Comparison of ENCODE assay signal across 25 cellular contexts in genomic region chr7:82517059-82517458, GRCh38.
"Had no signal": no experiment of that assay in that cellular context is flagged by ENCODE, and none has a peak within 500 bp of the region (broad histone marks: within the 10 kb centered on the region; RNA-seq: fewer than 3 reads in every experiment).

No MANE protein-coding gene starts in this region.

- ATAC-seq: natural killer cell; sciatic nerve; stimulated activated naive B cell treated with anti-CD40 and anti-IgM and Interleukin-4, amounts not matched to agents 10 μg/mL and 1 μg/mL and 100 μg/mL, for 72 hours; stimulated activated naive CD8-positive, alpha-beta T cell treated with anti-CD3 and anti-CD28 coated beads, Interleukin-15, Interleukin-2, amounts not matched to agents 100 U/mL and 50 U/mL, for 24 hours had no signal

- DNase-seq: islet precursor cell; left ventricle myocardium inferior; mesendoderm; naive B cell; natural killer cell; nephron progenitor cell; occipital lobe; ovary; stimulated activated CD4-positive, alpha-beta T cell treated with anti-CD3 and anti-CD28 coated beads, Interleukin-12 subunit alpha, Interleukin-12 subunit beta, amount 100 ng/mL, for 4 hours; stimulated activated CD4-positive, alpha-beta T cell treated with anti-CD3 and anti-CD28 coated beads, Interleukin-15, amount 100 ng/mL, for 24 hours; stimulated activated CD4-positive, alpha-beta T cell treated with anti-CD3 and anti-CD28 coated beads, Interleukin-2, amount 100 ng/mL, for 24 hours; stimulated activated CD4-positive, alpha-beta T cell treated with anti-CD3 and anti-CD28 coated beads, Interleukin-4, amount 100 ng/mL, for 1 hour; stimulated activated naive B cell treated with anti-CD40 and anti-IgM and Interleukin-4, amounts not matched to agents 10 μg/mL and 1 μg/mL and 100 μg/mL, for 72 hours; stimulated activated naive CD8-positive, alpha-beta T cell treated with anti-CD3 and anti-CD28 coated beads, Interleukin-15, Interleukin-2, amounts not matched to agents 100 U/mL and 50 U/mL, for 24 hours; stomach; testis; thyroid gland; transverse colon; upper lobe of left lung had no signal

- H3K4me3 ChIP-seq: left ventricle myocardium inferior, lung, neural progenitor cell, ovary, right atrium auricular region, skin epidermis, stomach, testis, thyroid gland, transverse colon, upper lobe of left lung had no signal

- H3K27me3 ChIP-seq: neural progenitor cell, neutrophil, ovary, right atrium auricular region, stomach, testis, thyroid gland, transverse colon, upper lobe of left lung had no signal

- H3K27ac ChIP-seq: left ventricle myocardium inferior, neural progenitor cell, neutrophil, ovary, right atrium auricular region, skin epidermis, stomach, testis, thyroid gland, transverse colon, upper lobe of left lung had no signal

- H3K4me2 ChIP-seq: neural progenitor cell had no signal

- H3K36me3 ChIP-seq: left ventricle myocardium inferior, neural progenitor cell, neutrophil, ovary, right atrium auricular region, stomach, thyroid gland, transverse colon, upper lobe of left lung had no signal

- H3K9ac ChIP-seq: neural progenitor cell had no signal

- H2AFZ ChIP-seq: neural progenitor cell had no signal

- H3K4me1 ChIP-seq: left ventricle myocardium inferior, right atrium auricular region, testis, thyroid gland, transverse colon, upper lobe of left lung had no signal

- H3K9me3 ChIP-seq: left ventricle myocardium inferior, neutrophil, ovary, right atrium auricular region, stomach, testis, thyroid gland, transverse colon, upper lobe of left lung had no signal
